ENCODE assay signal across 36 cellular contexts in the genomic region with DNA sequence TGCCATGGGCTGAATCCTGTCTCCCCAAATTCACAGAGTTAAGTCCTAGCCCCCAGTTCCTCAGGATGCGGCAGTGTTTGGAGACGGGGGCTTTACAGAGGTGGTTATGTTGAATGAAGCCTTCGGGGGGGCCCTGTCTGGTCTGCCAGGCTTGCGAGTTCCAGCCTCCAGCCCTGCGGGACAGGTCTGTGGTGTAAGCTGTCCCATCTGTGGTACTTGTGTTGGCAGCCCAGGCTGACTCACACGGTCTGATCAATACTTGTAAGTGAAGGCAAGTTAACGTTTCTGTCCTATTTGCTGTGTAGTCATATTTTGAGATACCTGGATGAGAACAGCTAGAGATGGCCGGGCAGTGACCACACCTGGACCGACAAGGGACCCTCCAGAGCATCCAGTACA. TPM values are rescaled to one million over a fixed set of nuclear protein-coding genes. Genes with fewer than 3 reads are reported as not detected.
"Had no signal": no experiment of that assay in that cellular context is flagged by ENCODE, and none has a peak within 500 bp of the region (broad histone marks: within the 10 kb centered on the region; RNA-seq: fewer than 3 reads in every experiment).

No MANE protein-coding gene starts in this region.

- H3K27ac Mint-ChIP-seq: activated CD4-positive, alpha-beta T cell treated with anti-CD3 and anti-CD28 coated beads, Interleukin-2, amount 10 ng/mL, durations not matched to agents 24 days and 14 days; activated CD8-positive, alpha-beta T cell treated with anti-CD3 and anti-CD28 coated beads for 36 hours; activated naive CD4-positive, alpha-beta T cell treated with anti-CD3 and anti-CD28 coated beads for 36 hours; activated naive CD4-positive, alpha-beta T cell treated with anti-CD3 and anti-CD28 coated beads, Interleukin-2, amount 50 U/mL, for 72 hours; activated T-helper 1 cell treated with anti-CD3 and anti-CD28 coated beads, Interleukin-12 subunit alpha, Interleukin-12 subunit beta, Interleukin-2, Interleukin-4 antibody, amounts not matched to agents 30 ng/mL and 10 ng/mL and 1 ng/mL, durations not matched to agents 14 hours and 24 hours and 36 hours; T-helper 1 cell treated with Interleukin-12 subunit alpha and Interleukin-12 subunit beta and Interleukin-4 antibody, amounts not matched to agents 30 μg/mL and 1 μg/mL, for 36 hours; T-helper 2 cell treated with Interferon-gamma antibody and Interleukin-4, amounts not matched to agents 5 μg/mL and 100 μg/mL, for 36 hours had no signal

- ATAC-seq: activated CD8-positive, alpha-beta T cell treated with anti-CD3 and anti-CD28 coated beads for 36 hours; activated naive CD4-positive, alpha-beta T cell treated with anti-CD3 and anti-CD28 coated beads, Interleukin-2, amount 50 U/mL, for 72 hours; activated T-cell treated with anti-CD3 and anti-CD28 coated beads, Interleukin-2, amount 50 U/mL, for 4 hours; PC-3 had no signal

- H3K9ac ChIP-seq: KMS-11, SK-N-SH had no signal

- FAIRE-seq: bronchial epithelial cell, TTC549 had no signal

- H3K9me3 Mint-ChIP-seq: activated CD4-positive, alpha-beta T cell treated with anti-CD3 and anti-CD28 coated beads, Interleukin-2, amount 10 ng/mL, durations not matched to agents 24 days and 14 days; activated CD8-positive, alpha-beta T cell treated with anti-CD3 and anti-CD28 coated beads for 36 hours; activated naive CD4-positive, alpha-beta T cell treated with anti-CD3 and anti-CD28 coated beads for 36 hours; activated naive CD4-positive, alpha-beta T cell treated with anti-CD3 and anti-CD28 coated beads, Interleukin-2, amount 50 U/mL, for 72 hours; activated T-cell treated with anti-CD3 and anti-CD28 coated beads, Interleukin-2, amount 50 U/mL, for 4 hours; activated T-helper 1 cell treated with anti-CD3 and anti-CD28 coated beads, Interleukin-12 subunit alpha, Interleukin-12 subunit beta, Interleukin-2, Interleukin-4 antibody, amounts not matched to agents 30 ng/mL and 10 ng/mL and 1 ng/mL, durations not matched to agents 14 hours and 24 hours and 36 hours; T-helper 1 cell treated with Interleukin-12 subunit alpha and Interleukin-12 subunit beta and Interleukin-4 antibody, amounts not matched to agents 30 μg/mL and 1 μg/mL, for 36 hours; T-helper 2 cell treated with Interferon-gamma antibody and Interleukin-4, amounts not matched to agents 5 μg/mL and 100 μg/mL, for 36 hours had no signal

- H3K27ac ChIP-seq: adrenal gland, KMS-11, Peyer's patch, SJSA1 had no signal

- H3K4me3 ChIP-seq: adrenal gland, Peyer's patch, SJSA1 had no signal

- H3K27me3 ChIP-seq: Peyer's patch, SJSA1 had no signal

- H3K36me3 ChIP-seq: adrenal gland, Peyer's patch, SJSA1 had no signal

- H3K36me3 Mint-ChIP-seq: activated naive CD4-positive, alpha-beta T cell treated with anti-CD3 and anti-CD28 coated beads, Interleukin-2, amount 50 U/mL, for 72 hours; brain had no signal

- DNase-seq: activated CD4-positive, alpha-beta T cell treated with anti-CD3 and anti-CD28 coated beads, Interleukin-2, amount 10 ng/mL, durations not matched to agents 24 days and 14 days; activated CD4-positive, alpha-beta T cell treated with anti-CD3 and anti-CD28 coated beads, Interleukin-2, amount 50 U/mL, for 4 hours; activated CD8-positive, alpha-beta T cell treated with anti-CD3 and anti-CD28 coated beads for 36 hours; activated gamma-delta T cell treated with Interleukin-2 at 50 U/mL for 16 hours; activated naive CD4-positive, alpha-beta T cell treated with anti-CD3 and anti-CD28 coated beads for 36 hours; activated T-cell treated with anti-CD3 and anti-CD28 coated beads for 4 hours; activated T-cell treated with anti-CD3 and anti-CD28 coated beads, Interleukin-2, amount 50 U/mL, for 4 hours; adrenal gland; central memory CD4-positive, alpha-beta T cell; MM.1S; MV-4-11; NCI-H1092; NCI-H1436 treated with DMSO at 0.1 percent for 48 hours; NCI-H1694 treated with DMSO at 0.1 percent for 48 hours; NCI-H2029; NCI-H345; NCI-H526; NCI-H748 treated with DMSO at 0.1 percent for 48 hours; NK-92 treated with Interleukin-12 subunit alpha and Interleukin-12 subunit beta, amount 100 ng/mL, for 24 hours; PC-3; Peyer's patch; RPMI8226; SHP77 treated with DMSO at 0.1 percent for 48 hours; SK-N-SH had no signal

- H3K4me3 Mint-ChIP-seq: activated CD4-positive, alpha-beta T cell treated with anti-CD3 and anti-CD28 coated beads, Interleukin-2, amount 10 ng/mL, durations not matched to agents 24 days and 14 days; activated CD8-positive, alpha-beta T cell treated with anti-CD3 and anti-CD28 coated beads for 36 hours; activated naive CD4-positive, alpha-beta T cell treated with anti-CD3 and anti-CD28 coated beads for 36 hours; activated T-cell treated with anti-CD3 and anti-CD28 coated beads, Interleukin-2, amount 50 U/mL, for 4 hours; activated T-helper 1 cell treated with anti-CD3 and anti-CD28 coated beads, Interleukin-12 subunit alpha, Interleukin-12 subunit beta, Interleukin-2, Interleukin-4 antibody, amounts not matched to agents 30 ng/mL and 10 ng/mL and 1 ng/mL, durations not matched to agents 14 hours and 24 hours and 36 hours; brain; T-helper 1 cell treated with Interleukin-12 subunit alpha and Interleukin-12 subunit beta and Interleukin-4 antibody, amounts not matched to agents 30 μg/mL and 1 μg/mL, for 36 hours; T-helper 2 cell treated with Interferon-gamma antibody and Interleukin-4, amounts not matched to agents 5 μg/mL and 100 μg/mL, for 36 hours had no signal

- H3K4me2 ChIP-seq: KMS-11, SK-N-SH had no signal

- H3K4me1 ChIP-seq: adrenal gland, Peyer's patch, SJSA1 had no signal

- H3K9me3 ChIP-seq: adrenal gland, Peyer's patch, SJSA1, SK-N-SH had no signal

RNA-seq across cellular contexts. Expression of a gene that starts 51.8 kb away (rescaled TPM):
- total RNA-seq: activated CD4-positive, alpha-beta T cell treated with anti-CD3 and anti-CD28 coated beads, Interleukin-2, amount 10 ng/mL, durations not matched to agents 24 days and 14 days; activated CD8-positive, alpha-beta memory T cell treated with anti-CD3 and anti-CD28 coated beads for 36 hours; activated CD8-positive, alpha-beta T cell treated with anti-CD3 and anti-CD28 coated beads for 36 hours; activated naive CD4-positive, alpha-beta T cell treated with anti-CD3 and anti-CD28 coated beads for 36 hours; activated naive CD4-positive, alpha-beta T cell treated with anti-CD3 and anti-CD28 coated beads, Interleukin-2, amount 50 U/mL, for 72 hours; activated T-cell treated with anti-CD3 and anti-CD28 coated beads, Interleukin-2, amount 50 U/mL, for 4 hours; activated T-helper 1 cell treated with anti-CD3 and anti-CD28 coated beads, Interleukin-12 subunit alpha, Interleukin-12 subunit beta, Interleukin-2, Interleukin-4 antibody, amounts not matched to agents 30 ng/mL and 10 ng/mL and 1 ng/mL, durations not matched to agents 14 hours and 24 hours and 36 hours; adrenal gland; bronchial epithelial cell; LHCN-M2; NCI-H460; PC-3; Peyer's patch; SJSA1 had no signal
- polyA plus RNA-seq: adrenal gland, SK-N-SH had no signal
